Comparison of ENCODE assay signal across 28 cellular contexts in genomic region chr5:66157046-66157445, GRCh38.
"Had no signal": no experiment of that assay in that cellular context is flagged by ENCODE, and none has a peak within 500 bp of the region (broad histone marks: within the 10 kb centered on the region; RNA-seq: fewer than 3 reads in every experiment).

No MANE protein-coding gene starts in this region.

- H3K27ac Mint-ChIP-seq: nephron; neural progenitor cell; progenitor cell of endocrine pancreas; stimulated activated naive CD8-positive, alpha-beta T cell treated with anti-CD3 and anti-CD28 coated beads, Interleukin-15, Interleukin-2, amounts not matched to agents 100 ng/mL and 50 ng/mL, for 24 hours had no signal

- ATAC-seq: right cardiac atrium; right lobe of liver; stimulated activated effector memory CD8-positive, alpha-beta T cell treated with anti-CD3 and anti-CD28 coated beads, Interleukin-12 subunit alpha, Interleukin-12 subunit beta, amount 100 ng/mL, for 72 hours; stimulated activated naive B cell treated with anti-CD40 and anti-IgM and Interleukin-4, amounts not matched to agents 10 μg/mL and 1 μg/mL and 100 μg/mL, for 72 hours had no signal

- H3K4me3 ChIP-seq: neural progenitor cell, ovary, psoas muscle, right lobe of liver, sigmoid colon, stomach, thoracic aorta, thyroid gland, tibial nerve, upper lobe of left lung, vagina had no signal

- H3K4me2 ChIP-seq: neural progenitor cell had no signal

- DNase-seq: occipital lobe; ovary; posterior cingulate gyrus; psoas muscle; right cardiac atrium; right lobe of liver; sigmoid colon; small intestine; stimulated activated CD4-positive, alpha-beta T cell treated with anti-CD3 and anti-CD28 coated beads, Interleukin-15, amount 100 ng/mL, for 24 hours; stimulated activated CD4-positive, alpha-beta T cell treated with anti-CD3 and anti-CD28 coated beads, Interleukin-2, amount 100 ng/mL, for 24 hours; stimulated activated CD4-positive, alpha-beta T cell treated with anti-CD3 and anti-CD28 coated beads, Interleukin-2, amount 100 ng/mL, for 48 hours; stimulated activated CD4-positive, alpha-beta T cell treated with anti-CD3 and anti-CD28 coated beads, Interleukin-4, amount 100 ng/mL, for 24 hours; stimulated activated naive B cell treated with anti-CD40 and anti-IgM and Interleukin-4, amounts not matched to agents 10 μg/mL and 1 μg/mL and 100 μg/mL, for 72 hours; stimulated activated naive CD4-positive, alpha-beta T cell treated with Interleukin-2 at 50 U/mL for 16 hours; stomach; thyroid gland; trophoblast cell; upper lobe of left lung had no signal

- H3K4me1 Mint-ChIP-seq: nephron had no signal

- H3K4me1 ChIP-seq: neural progenitor cell, parathyroid adenoma, right lobe of liver had no signal

- H3K9me3 ChIP-seq: ovary, psoas muscle, right lobe of liver, sigmoid colon, stomach, thoracic aorta, thyroid gland, tibial nerve, upper lobe of left lung, vagina had no signal

- H3K9me3 Mint-ChIP-seq: nephron; neural progenitor cell; stimulated activated effector memory CD8-positive, alpha-beta T cell treated with anti-CD3 and anti-CD28 coated beads, Interleukin-12 subunit alpha, Interleukin-12 subunit beta, amount 100 ng/mL, for 72 hours; stimulated activated naive B cell treated with anti-CD40 and anti-IgM and Interleukin-4, amounts not matched to agents 10 μg/mL and 1 μg/mL and 100 μg/mL, for 72 hours; stimulated activated naive CD8-positive, alpha-beta T cell treated with anti-CD3 and anti-CD28 coated beads, Interleukin-15, Interleukin-2, amounts not matched to agents 100 ng/mL and 50 ng/mL, for 24 hours had no signal

- H3K4me3 Mint-ChIP-seq: nephron; neural progenitor cell; stimulated activated effector memory CD8-positive, alpha-beta T cell treated with anti-CD3 and anti-CD28 coated beads, Interleukin-12 subunit alpha, Interleukin-12 subunit beta, amount 100 ng/mL, for 72 hours; stimulated activated naive B cell treated with anti-CD40 and anti-IgM and Interleukin-4, amounts not matched to agents 10 μg/mL and 1 μg/mL and 100 μg/mL, for 72 hours; stimulated activated naive CD8-positive, alpha-beta T cell treated with anti-CD3 and anti-CD28 coated beads, Interleukin-15, Interleukin-2, amounts not matched to agents 100 ng/mL and 50 ng/mL, for 24 hours had no signal

- FAIRE-seq: small intestine, urothelium cell line had no signal

- H3K36me3 ChIP-seq: ovary had no signal

- H3K27me3 ChIP-seq: neural progenitor cell, ovary, right lobe of liver, sigmoid colon, stomach, thyroid gland, tibial nerve, upper lobe of left lung, vagina had no signal

- H3K27me3 Mint-ChIP-seq: progenitor cell of endocrine pancreas; stimulated activated naive B cell treated with anti-CD40 and anti-IgM and Interleukin-4, amounts not matched to agents 10 μg/mL and 1 μg/mL and 100 μg/mL, for 72 hours; stimulated activated naive CD8-positive, alpha-beta T cell treated with anti-CD3 and anti-CD28 coated beads, Interleukin-15, Interleukin-2, amounts not matched to agents 100 ng/mL and 50 ng/mL, for 24 hours had no signal

- H3K9ac ChIP-seq: neural progenitor cell, parathyroid adenoma had no signal

- H2AFZ ChIP-seq: neural progenitor cell, parathyroid adenoma had no signal

- H3K27ac ChIP-seq: neural progenitor cell, ovary, parathyroid adenoma, psoas muscle, right lobe of liver, sigmoid colon, stomach, thoracic aorta, thyroid gland, tibial nerve, upper lobe of left lung, vagina had no signal
